12 cellular contexts compared by ENCODE assay signal in the genomic region with DNA sequence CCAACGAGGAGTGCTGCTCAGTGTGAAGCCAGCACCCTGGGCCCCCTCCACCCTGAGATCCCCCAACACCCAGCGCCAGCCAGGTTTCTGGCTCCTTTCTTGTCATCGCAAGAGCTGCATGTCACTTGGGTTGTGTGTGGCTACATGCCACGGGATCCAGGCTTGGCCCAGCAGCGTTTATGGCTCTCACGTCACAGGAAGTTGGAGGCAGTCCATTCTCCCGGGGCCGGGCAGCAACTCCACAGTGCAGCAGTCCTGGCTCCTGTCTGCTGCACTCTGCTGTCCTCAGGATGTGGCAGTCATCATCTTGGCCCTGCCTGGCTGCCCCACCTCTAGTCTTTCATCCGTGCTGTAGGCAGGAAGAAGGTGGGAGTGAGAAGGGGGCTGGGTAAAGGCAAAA. TPM values are rescaled to one million over a fixed set of nuclear protein-coding genes. Genes with fewer than 3 reads are reported as not detected.
DNase-seq lines count a peak whose midpoint lies in the region; ATAC-seq and TF ChIP-seq lines count a peak whose summit lies in the region.
"Had no signal": no experiment of that assay in that cellular context is flagged by ENCODE, and none has a peak within 500 bp of the region (broad histone marks: within the 10 kb centered on the region; RNA-seq: fewer than 3 reads in every experiment).

No MANE protein-coding gene starts in this region.

- H3K4me3 ChIP-seq in fibroblast of mammary gland (ENCODE audit: control insufficient read depth, low read depth, low read length) = no peak overlapping the region

- POLR2A ChIA-PET in RWPE1 (lab: Yijun Ruan, JAX; ENCODE audit: low non-redundant PET) = no interaction called here
- POLR2A ChIA-PET in activated CD8-positive, alpha-beta T cell treated with anti-CD3 and anti-CD28 coated beads for 36 hours (lab: Charles Lee) = no interaction called here

- H3K9me3 Mint-ChIP-seq in activated CD8-positive, alpha-beta T cell treated with anti-CD3 and anti-CD28 coated beads for 36 hours = no peaks in the 10 kb centered on the region

- H3K27ac ChIP-seq in RWPE1 (peak overlapping the region; percentile 83), foreskin keratinocyte (no peak overlapping the region)

- peak; percentile 70 for DNase-seq in EH (ENCODE audit: low read depth)
- no peak for DNase-seq in RWPE1 (ENCODE audit: low spot score)
- DNase-seq in fibroblast of mammary gland (ENCODE audit: low read depth) = peak; percentile 33
- peak; percentile 53 for DNase-seq in occipital lobe (lab: John Stamatoyannopoulos, UW)
- DNase-seq in foreskin keratinocyte = no peak
- DNase-seq in NCI-H1417 treated with DMSO at 0.1 percent for 48 hours (lab: John Stamatoyannopoulos, UW) = no peak
- no peak for DNase-seq in activated CD8-positive, alpha-beta T cell treated with anti-CD3 and anti-CD28 coated beads for 36 hours
- DNase-seq: NCI-H146; NCI-H510A treated with DMSO at 0.1 percent for 48 hours; stimulated activated CD4-positive, alpha-beta T cell treated with anti-CD3 and anti-CD28 coated beads, Interleukin-2, amount 100 ng/mL, for 24 hours had no signal

- intact Hi-C loops in activated CD8-positive, alpha-beta T cell treated with anti-CD3 and anti-CD28 coated beads for 36 hours (cut with micrococcal nuclease) = no loop called here

- no peak overlapping the region for H3K27ac Mint-ChIP-seq in activated CD8-positive, alpha-beta T cell treated with anti-CD3 and anti-CD28 coated beads for 36 hours

- TF ChIP-seq CTCF in RWPE1 (conservative IDR thresholded peaks at IDR 0.05; ENCODE audit: low read depth) (no peak), fibroblast of mammary gland (conservative IDR thresholded peaks at IDR 0.05; ENCODE audit: control insufficient read depth, insufficient read depth, low read depth, low read length) (no peak), foreskin keratinocyte (conservative IDR thresholded peaks at IDR 0.05) (no peak)
- TF ChIP-seq CTCF in activated CD8-positive, alpha-beta T cell treated with anti-CD3 and anti-CD28 coated beads for 36 hours (IDR thresholded peaks at IDR 0.05) = no peak

- no peaks in the 10 kb centered on the region for H3K27me3 ChIP-seq in foreskin keratinocyte

- H3K4me1 ChIP-seq in foreskin keratinocyte = peaks cover 32% of the 10 kb centered on the region

- CTCF ChIA-PET in RWPE1 (lab: Yijun Ruan, JAX) = no interaction called here
- CTCF ChIA-PET in activated CD8-positive, alpha-beta T cell treated with anti-CD3 and anti-CD28 coated beads for 36 hours (lab: Charles Lee) = no interaction called here

- no peaks in the 10 kb centered on the region for H3K27me3 Mint-ChIP-seq in activated CD8-positive, alpha-beta T cell treated with anti-CD3 and anti-CD28 coated beads for 36 hours

- H3K4me3 Mint-ChIP-seq in activated CD8-positive, alpha-beta T cell treated with anti-CD3 and anti-CD28 coated beads for 36 hours = no peak overlapping the region

- no peaks in the 10 kb centered on the region for H3K4me1 Mint-ChIP-seq in activated CD8-positive, alpha-beta T cell treated with anti-CD3 and anti-CD28 coated beads for 36 hours (ENCODE audit: low read depth)

- ATAC-seq in GM19395 (IDR thresholded peaks at IDR 0.05; ENCODE audit: unreplicated experiment) (no peak), foreskin keratinocyte (no peak)
- ATAC-seq in activated CD8-positive, alpha-beta T cell treated with anti-CD3 and anti-CD28 coated beads for 36 hours = no peak

- H3K36me3 Mint-ChIP-seq in activated CD8-positive, alpha-beta T cell treated with anti-CD3 and anti-CD28 coated beads for 36 hours (ENCODE audit: low read depth) = no peaks in the 10 kb centered on the region

RNA-seq across cellular contexts. Expression of a gene that starts 42.7 kb away (rescaled TPM):
- total RNA-seq in occipital lobe = 102 TPM
- total RNA-seq in foreskin keratinocyte = 0.14 and 1.2 TPM in 2 replicates
- 0.07 and 0.25 TPM in 2 replicates for polyA plus RNA-seq in foreskin keratinocyte
- not detected for total RNA-seq in activated CD8-positive, alpha-beta T cell treated with anti-CD3 and anti-CD28 coated beads for 36 hours
- total RNA-seq: T-helper 2 cell treated with Interferon-gamma antibody and Interleukin-4, amounts not matched to agents 100 ng/mL and 5 ng/mL, for 36 hours had no signal

Comparison
In these comparisons a context has a peak if more than half of its experiments do, and no peak if none do; other contexts are left out.
1. DNase-seq: peak in EH (single experiment), fibroblast of mammary gland (single experiment) and occipital lobe (single experiment); none in RWPE1 (single experiment), foreskin keratinocyte (0 of 2), NCI-H1417 treated with DMSO at 0.1 percent for 48 hours (single experiment) and activated CD8-positive, alpha-beta T cell treated with anti-CD3 and anti-CD28 coated beads for 36 hours (single experiment).
2. RNA of a gene that starts 42.7 kb away (total RNA-seq): 102 TPM in occipital lobe (single experiment); 0.14 to 1.2 TPM in foreskin keratinocyte and not detected in activated CD8-positive, alpha-beta T cell treated with anti-CD3 and anti-CD28 coated beads for 36 hours; every median in the first group is over 10 times any median in the second.